Comparison of ENCODE assay signal across 22 cellular contexts in genomic region chr15:43859546-43859945, GRCh38. TPM values are rescaled to one million over a fixed set of nuclear protein-coding genes. Genes with fewer than 3 reads are reported as not detected.
DNase-seq lines count a peak whose midpoint lies in the region; ATAC-seq and TF ChIP-seq lines count a peak whose summit lies in the region.
"Had no signal": no experiment of that assay in that cellular context is flagged by ENCODE, and none has a peak within 500 bp of the region (broad histone marks: within the 10 kb centered on the region; RNA-seq: fewer than 3 reads in every experiment).

No MANE protein-coding gene starts in this region.

- TF ChIP-seq CTCF in prostate gland (IDR thresholded peaks at IDR 0.05), result no peak
- TF ChIP-seq CTCF in esophagus squamous epithelium (IDR thresholded peaks at IDR 0.05), result no peak
- TF ChIP-seq CTCF in PC-3 (conservative IDR thresholded peaks at IDR 0.05; ENCODE audit: low read depth, low read length), result no peak

- H3K9me2 ChIP-seq in PC-3 (replicated peaks; ENCODE audit: low read length), result no peaks in the 10 kb centered on the region

- H3K79me2 ChIP-seq in PC-3 (ENCODE audit: low read length), result no peaks in the 10 kb centered on the region

- TF ChIP-seq POLR2A in prostate gland (IDR thresholded peaks at IDR 0.05) (no peak), esophagus squamous epithelium (IDR thresholded peaks at IDR 0.05) (no peak)

- H3K27me3 ChIP-seq in prostate gland (replicated peaks; ENCODE audit: insufficient read depth) (no peaks in the 10 kb centered on the region), esophagus squamous epithelium (no peaks in the 10 kb centered on the region), PC-3 (ENCODE audit: low read length) (no peaks in the 10 kb centered on the region)
- H3K27me3 ChIP-seq: MG63 had no signal

- WGBS in prostate gland, result 51% methylated on average over 4 of the region's 4 CpGs
- 77 to 78% methylated on average over 4 of the region's 4 CpGs for WGBS in esophagus squamous epithelium, 2 donors

- CTCF ChIA-PET in PC-3 (lab: Charles Lee), result no interaction called here

- intact Hi-C loops in prostate gland (cut with DNase I), result no loop called here
- intact Hi-C loops in esophagus squamous epithelium (cut with DNase I), result no loop called here
- intact Hi-C loops in PC-3 (cut with micrococcal nuclease), result no loop called here

- H3K9ac ChIP-seq in PC-3 (ENCODE audit: low read length), result no peak overlapping the region

- H3K9me3 ChIP-seq in prostate gland (no peaks in the 10 kb centered on the region), esophagus squamous epithelium (no peaks in the 10 kb centered on the region), PC-3 (ENCODE audit: low read length) (no peaks in the 10 kb centered on the region)
- H3K9me3 ChIP-seq: MG63 had no signal

- BruUV-seq in PC-3 (replicated peaks; lab: Mats Ljungman, UMichigan), result no TSS peak

- no peaks in the 10 kb centered on the region for H3F3A ChIP-seq in PC-3 (ENCODE audit: low read length, unreplicated experiment)

- H4K20me1 ChIP-seq in PC-3 (ENCODE audit: low read length), result no peaks in the 10 kb centered on the region

- H3K27ac ChIP-seq in prostate gland (peak overlapping the region; percentile 12 to 17), esophagus squamous epithelium (no peak overlapping the region), PC-3 (ENCODE audit: low read length) (no peak overlapping the region)
- H3K27ac ChIP-seq: RWPE1 had no signal

- no peak overlapping the region for H3K4me3 ChIP-seq in prostate gland
- no peak overlapping the region for H3K4me3 ChIP-seq in esophagus squamous epithelium
- H3K4me3 ChIP-seq in PC-3 (ENCODE audit: low read length), result no peak overlapping the region
- H3K4me3 ChIP-seq: GM23338, MG63 had no signal

- H2AFZ ChIP-seq in PC-3 (ENCODE audit: low read length), result no peak overlapping the region
- H2AFZ ChIP-seq: GM23338 had no signal

- H3K36me3 ChIP-seq in prostate gland (no peaks in the 10 kb centered on the region), esophagus squamous epithelium (peaks cover 0 to 59% (median 0%) of the 10 kb centered on the region in 3 donors), PC-3 (ENCODE audit: low read depth, low read length) (peaks cover 24% of the 10 kb centered on the region; the same call in 1 of the 2 replicates)

- H3K4me2 ChIP-seq in PC-3 (ENCODE audit: low read length), result no peak overlapping the region
- H3K4me2 ChIP-seq: GM23338 had no signal

- POLR2A ChIA-PET in PC-3 (lab: Charles Lee; ENCODE audit: unreplicated experiment), result no interaction called here

- no peak for ATAC-seq in GM21737 (IDR thresholded peaks at IDR 0.05; ENCODE audit: unreplicated experiment)
- no peak for ATAC-seq in PC-3
- ATAC-seq: GM23338, Panc1, T-cell had no signal

- no peaks in the 10 kb centered on the region for H3K4me1 ChIP-seq in prostate gland (replicated peaks)
- H3K4me1 ChIP-seq in esophagus squamous epithelium, result no peaks in the 10 kb centered on the region
- H3K4me1 ChIP-seq in PC-3 (ENCODE audit: insufficient read depth, low read length), result no peaks in the 10 kb centered on the region

- DNase-seq in DMS79 treated with DMSO at 0.1 percent for 48 hours (lab: John Stamatoyannopoulos, UW) (peak; percentile 5), NCI-H2029 treated with DMSO at 0.1 percent for 48 hours (lab: John Stamatoyannopoulos, UW) (peak; percentile 10), NCI-H2196 (lab: John Stamatoyannopoulos, UW; ENCODE audit: unreplicated experiment) (peak; percentile 49), prostate gland (ENCODE audit: low spot score) (peak; percentile 17), esophagus squamous epithelium (lab: John Stamatoyannopoulos, UW) (no peak), PC-3 (no peak)
- DNase-seq: H9, KBM-7, MG63, NCI-H1417, NCI-H1694 treated with DMSO at 0.1 percent for 48 hours, NCI-H446 treated with DMSO at 0.1 percent for 48 hours, NCI-H526, NCI-H82, SHP77, T-cell had no signal

RNA-seq across cellular contexts. Expression of gene WDR76, which starts 32.7 kb away (rescaled TPM):
- total RNA-seq in prostate gland (1 to 10 TPM; 2.7 to 4.9 TPM), esophagus squamous epithelium (10 to 100 TPM in 2 of 4 donors, 1 to 10 TPM in 2; 4.6 to 15.8 (median 10.3) TPM), PC-3 (2014; rRNA removed) (29.0 and 29.7 TPM in 2 replicates)

RNA-seq across cellular contexts. Expression of gene MFAP1, which starts 35.1 kb away (rescaled TPM):
- total RNA-seq in prostate gland, result 10 to 100 TPM; 19.3 to 27.5 TPM
- total RNA-seq in esophagus squamous epithelium, result 10 to 100 TPM; 14.5 to 21.6 (median 18.4) TPM
- 18.5 and 18.6 TPM in 2 replicates for total RNA-seq in PC-3 (2014; rRNA removed)

RNA-seq across cellular contexts. Expression of gene HYPK, which starts 59.1 kb away (rescaled TPM):
- total RNA-seq in prostate gland (10 to 100 TPM; 10.9 to 19.9 TPM), esophagus squamous epithelium (1 to 10 TPM; 2.0 to 9.3 (median 5.8) TPM), PC-3 (2014; rRNA removed) (22.8 and 29.4 TPM in 2 replicates)

RNA-seq across cellular contexts. Expression of gene SERINC4, which starts 59.5 kb away (rescaled TPM):
- 1 to 10 TPM in 1 of 2 donors, not detected in 1; 3.9 TPM for total RNA-seq in prostate gland
- total RNA-seq in esophagus squamous epithelium, result under 1 TPM in 1 of 4 donors, not detected in 3; 0.19 TPM
- total RNA-seq in PC-3 (2014; rRNA removed), result not detected in 2 replicates
- total RNA-seq: A673, GM23338, SK-MEL-5 had no signal

Comparison
In these comparisons a context has a peak if more than half of its experiments do, and no peak if none do; other contexts are left out.
1. DNase-seq: peak in DMS79 treated with DMSO at 0.1 percent for 48 hours (single experiment), NCI-H2029 treated with DMSO at 0.1 percent for 48 hours (single experiment), NCI-H2196 (single experiment) and prostate gland (single experiment); none in esophagus squamous epithelium (single experiment) and PC-3 (single experiment).
2. H3K27ac ChIP-seq: peak in prostate gland (2 of 2); none in esophagus squamous epithelium (0 of 4) and PC-3 (single experiment).